ENCODE assay signal across 23 cellular contexts in the genomic region with DNA sequence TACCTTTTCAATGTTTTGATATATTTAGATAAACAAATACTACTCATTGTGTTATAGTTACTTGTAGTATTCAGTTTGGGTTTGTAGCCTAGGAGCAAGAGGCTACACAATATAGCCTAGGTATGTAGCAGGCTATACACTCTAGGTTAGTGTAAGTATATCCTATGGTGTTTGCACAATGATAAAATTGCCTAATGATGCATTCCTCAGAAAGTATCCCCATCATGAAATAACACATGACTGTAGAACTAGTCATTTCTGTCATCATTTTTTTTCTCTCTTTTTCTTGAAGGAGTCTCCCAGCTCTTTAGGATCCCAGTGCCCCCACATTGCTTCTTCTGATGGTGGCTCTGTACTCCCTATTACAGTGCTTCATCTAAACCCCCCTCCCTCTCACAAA.
"Had no signal": no experiment of that assay in that cellular context is flagged by ENCODE, and none has a peak within 500 bp of the region (broad histone marks: within the 10 kb centered on the region; RNA-seq: fewer than 3 reads in every experiment).

No MANE protein-coding gene starts in this region.

- H3K4me3 ChIP-seq: K562 had no signal

- FAIRE-seq: HTR-8/SVneo, K562, RCC 7860 had no signal

- H3K27ac ChIP-seq: HL-60, KMS-11 had no signal

- DNase-seq: Kasumi-1, MM.1S, NCI-H1092 treated with DMSO at 0.1 percent for 48 hours, NCI-H1436, NCI-H187, NCI-H2029, NCI-H2081 treated with DMSO at 0.1 percent for 48 hours, NCI-H2171, NCI-H226, NCI-H446, NCI-H510A, NCI-H524 treated with DMSO at 0.1 percent for 48 hours, NCI-H69, NCI-H774, RPMI8226, SHP77, SK-N-SH, SW 1271 had no signal

- H3K9ac ChIP-seq: KMS-11, SK-N-SH had no signal

- ATAC-seq: K562 had no signal

- H3K9me3 ChIP-seq: SK-N-SH had no signal

- H3K4me2 ChIP-seq: KMS-11, SK-N-SH had no signal
